In genomic region chr1:157776971-157777386, GRCh38 we compare ENCODE assay signal across 17 cellular contexts. TPM values are rescaled to one million over a fixed set of nuclear protein-coding genes. Genes with fewer than 3 reads are reported as not detected.
DNase-seq lines count a peak whose midpoint lies in the region; ATAC-seq and TF ChIP-seq lines count a peak whose summit lies in the region.
"Had no signal": no experiment of that assay in that cellular context is flagged by ENCODE, and none has a peak within 500 bp of the region (broad histone marks: within the 10 kb centered on the region; RNA-seq: fewer than 3 reads in every experiment).

TSS of gene FCRL2 (minus strand) at chr1:157777132. CDS start at chr1:157777073, 59 bp downstream.

- H3K9me3 Mint-ChIP-seq in activated naive CD4-positive, alpha-beta T cell treated with anti-CD3 and anti-CD28 coated beads, Interleukin-2, amount 10 ng/mL, durations not matched to agents 7 days and 5 days = no peaks in the 10 kb centered on the region
- H3K9me3 Mint-ChIP-seq: neural progenitor cell had no signal

- H3K4me2 ChIP-seq in OCI-LY3 (ENCODE audit: low read length) = peak within 1 kb of the TSS; percentile 61
- H3K4me2 ChIP-seq: neural progenitor cell had no signal

- no peak within 1 kb of the TSS for H3K4me3 Mint-ChIP-seq in activated naive CD4-positive, alpha-beta T cell treated with anti-CD3 and anti-CD28 coated beads, Interleukin-2, amount 10 ng/mL, durations not matched to agents 7 days and 5 days
- H3K4me3 Mint-ChIP-seq: neural progenitor cell had no signal

- H3K27me3 ChIP-seq in OCI-LY3 (ENCODE audit: low read depth, low read length) = peaks cover 36% of the 10 kb centered on the region
- H3K27me3 ChIP-seq: breast epithelium, esophagus muscularis mucosa, neural progenitor cell, stomach had no signal

- peak; percentile 22 for DNase-seq in GM12865 (ENCODE audit: low read depth)
- DNase-seq in activated naive CD4-positive, alpha-beta T cell treated with anti-CD3 and anti-CD28 coated beads, Interleukin-2, amount 10 ng/mL, durations not matched to agents 7 days and 5 days = no peak
- DNase-seq in NCI-H82 treated with DMSO at 0.1 percent for 48 hours (lab: John Stamatoyannopoulos, UW; ENCODE audit: unreplicated experiment) = no peak
- no peak for DNase-seq in activated effector memory CD4-positive, alpha-beta T cell treated with anti-CD3 and anti-CD28 coated beads, Interleukin-2, amount 50 U/mL, for 16 hours
- DNase-seq in cardiac septum (ENCODE audit: low spot score) = no peak
- DNase-seq: GF-D8, KG1, NCI-H748 treated with DMSO at 0.1 percent for 48 hours, stomach had no signal

- no peaks in the 10 kb centered on the region for H3K36me3 ChIP-seq in OCI-LY3 (replicated peaks; ENCODE audit: low read depth, low read length)
- H3K36me3 ChIP-seq: breast epithelium, esophagus muscularis mucosa, neural progenitor cell, stomach had no signal

- H3K27me3 Mint-ChIP-seq in activated naive CD4-positive, alpha-beta T cell treated with anti-CD3 and anti-CD28 coated beads, Interleukin-2, amount 10 ng/mL, durations not matched to agents 7 days and 5 days = no peaks in the 10 kb centered on the region

- peaks cover 98% of the 10 kb centered on the region for H3K4me1 ChIP-seq in OCI-LY3 (ENCODE audit: low read length)
- H3K4me1 ChIP-seq: breast epithelium, esophagus muscularis mucosa, stomach had no signal

- CTCF ChIA-PET in activated naive CD4-positive, alpha-beta T cell treated with anti-CD3 and anti-CD28 coated beads, Interleukin-2, amount 10 ng/mL, durations not matched to agents 7 days and 5 days (lab: Charles Lee) = no interaction called here

- no peaks in the 10 kb centered on the region for H3K36me3 Mint-ChIP-seq in activated naive CD4-positive, alpha-beta T cell treated with anti-CD3 and anti-CD28 coated beads, Interleukin-2, amount 10 ng/mL, durations not matched to agents 7 days and 5 days
- H3K36me3 Mint-ChIP-seq: neural progenitor cell had no signal

- peak within 1 kb of the TSS; percentile 10; the same call in 1 of the 2 replicates for H3K27ac ChIP-seq in OCI-LY3 (ENCODE audit: low read length)
- H3K27ac ChIP-seq: breast epithelium, esophagus muscularis mucosa, neural progenitor cell had no signal

- no peaks in the 10 kb centered on the region for H4K20me1 ChIP-seq in OCI-LY3 (ENCODE audit: insufficient read depth, low read length)

- TF ChIP-seq CTCF in GM12865 (IDR thresholded peaks at IDR 0.05; ENCODE audit: insufficient read depth, low read depth, low read length, missing control alignments) (no peak), OCI-LY3 (IDR thresholded peaks at IDR 0.05; ENCODE audit: low read depth, low read length) (no peak)

- no peaks in the 10 kb centered on the region for H3K4me1 Mint-ChIP-seq in activated naive CD4-positive, alpha-beta T cell treated with anti-CD3 and anti-CD28 coated beads, Interleukin-2, amount 10 ng/mL, durations not matched to agents 7 days and 5 days

- no peaks in the 10 kb centered on the region for H3K79me2 ChIP-seq in OCI-LY3 (ENCODE audit: low read length)

- H3K4me3 ChIP-seq in GM12865 (ENCODE audit: low read depth, low read length) (no peak within 1 kb of the TSS), OCI-LY3 (ENCODE audit: low read length) (peak within 1 kb of the TSS; percentile 24)
- H3K4me3 ChIP-seq: breast epithelium, esophagus muscularis mucosa, neural progenitor cell, stomach had no signal

- H3K9ac ChIP-seq in OCI-LY3 (ENCODE audit: low read length) = no peak within 1 kb of the TSS; the same call in 1 of the 2 replicates
- H3K9ac ChIP-seq: neural progenitor cell had no signal

- H3K27ac Mint-ChIP-seq in activated naive CD4-positive, alpha-beta T cell treated with anti-CD3 and anti-CD28 coated beads, Interleukin-2, amount 10 ng/mL, durations not matched to agents 7 days and 5 days = no peak within 1 kb of the TSS
- H3K27ac Mint-ChIP-seq: neural progenitor cell had no signal

- peak; percentile 69 for ATAC-seq in GM19463 (IDR thresholded peaks at IDR 0.05; ENCODE audit: unreplicated experiment)
- peak; percentile 52 for ATAC-seq in HG03066 (IDR thresholded peaks at IDR 0.05; ENCODE audit: low read depth, unreplicated experiment)
- ATAC-seq: HCT116 had no signal

- no peaks in the 10 kb centered on the region for H3K9me3 ChIP-seq in OCI-LY3 (ENCODE audit: insufficient read depth, low read length)
- H3K9me3 ChIP-seq: breast epithelium, esophagus muscularis mucosa, stomach had no signal

- H2AFZ ChIP-seq in OCI-LY3 (ENCODE audit: low read depth, low read length) = no peak within 1 kb of the TSS
- H2AFZ ChIP-seq: neural progenitor cell had no signal

- intact Hi-C loops in cardiac septum (cut with DNase I) = no loop called here

RNA-seq across cellular contexts. Expression of gene FCRL2, which starts in this region (rescaled TPM):
- not detected for total RNA-seq in cardiac septum
- total RNA-seq: kidney epithelial cell had no signal
